In genomic region chr10:21278491-21279216, GRCh38 we compare ENCODE assay signal across 1 cellular context.
TF ChIP-seq lines count a peak whose summit lies in the region.

No MANE protein-coding gene starts in this region.

TF ChIP-seq in HepG2, 621 proteins besides CTCF, POLR2A, EP300 and RAD21 (continued from another document and continues in another):
- TF ChIP-seq TFAP4 (IDR thresholded peaks at IDR 0.05; ENCODE audit: borderline replicate concordance, low read depth): no peak
- TF ChIP-seq HIVEP1 (CRISPR knock-in tag; IDR thresholded peaks at IDR 0.05): no peak
- TF ChIP-seq, protein P1, sequence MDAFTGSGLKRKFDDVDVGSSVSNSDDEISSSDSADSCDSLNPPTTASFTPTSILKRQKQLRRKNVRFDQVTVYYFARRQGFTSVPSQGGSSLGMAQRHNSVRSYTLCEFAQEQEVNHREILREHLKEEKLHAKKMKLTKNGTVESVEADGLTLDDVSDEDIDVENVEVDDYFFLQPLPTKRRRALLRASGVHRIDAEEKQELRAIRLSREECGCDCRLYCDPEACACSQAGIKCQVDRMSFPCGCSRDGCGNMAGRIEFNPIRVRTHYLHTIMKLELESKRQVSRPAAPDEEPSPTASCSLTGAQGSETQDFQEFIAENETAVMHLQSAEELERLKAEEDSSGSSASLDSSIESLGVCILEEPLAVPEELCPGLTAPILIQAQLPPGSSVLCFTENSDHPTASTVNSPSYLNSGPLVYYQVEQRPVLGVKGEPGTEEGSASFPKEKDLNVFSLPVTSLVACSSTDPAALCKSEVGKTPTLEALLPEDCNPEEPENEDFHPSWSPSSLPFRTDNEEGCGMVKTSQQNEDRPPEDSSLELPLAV (CRISPR knock-in tag; conservative IDR thresholded peaks at IDR 0.05; ENCODE audit: low read depth): no peak
- no peak for TF ChIP-seq ZNF615 (CRISPR knock-in tag; IDR thresholded peaks at IDR 0.05; ENCODE audit: borderline replicate concordance)
- no peak for TF ChIP-seq PCBP1 (IDR thresholded peaks at IDR 0.05; ENCODE audit: borderline replicate concordance, low read depth, low read length)
- no peak for TF ChIP-seq ZFP36 (IDR thresholded peaks at IDR 0.05; ENCODE audit: borderline replicate concordance, low read depth, low read length, partially characterized antibody)
- TF ChIP-seq NR0B2 (CRISPR knock-in tag; IDR thresholded peaks at IDR 0.05): no peak
- no peak for TF ChIP-seq HOXA9 (CRISPR knock-in tag; IDR thresholded peaks at IDR 0.05; ENCODE audit: borderline replicate concordance)
- TF ChIP-seq GTF3A (CRISPR knock-in tag; conservative IDR thresholded peaks at IDR 0.05): no peak
- TF ChIP-seq NCOA2 (CRISPR knock-in tag; IDR thresholded peaks at IDR 0.05): no peak
- TF ChIP-seq EED (CRISPR knock-in tag; IDR thresholded peaks at IDR 0.05): no peak
- 0 out of 2 replicates have a peak, but pooled peaks have one; percentile 28 for TF ChIP-seq SALL2 (CRISPR knock-in tag; IDR thresholded peaks at IDR 0.05)
- no peak for TF ChIP-seq SMAD9 (CRISPR knock-in tag; IDR thresholded peaks at IDR 0.05)
- 0 out of 2 replicates have a peak, but pooled peaks have one; percentile 38 for TF ChIP-seq MIER2 (CRISPR knock-in tag; IDR thresholded peaks at IDR 0.05)
- TF ChIP-seq ZNF253 (CRISPR knock-in tag; IDR thresholded peaks at IDR 0.05; ENCODE audit: borderline replicate concordance): no peak
- TF ChIP-seq ZSCAN22 (CRISPR knock-in tag; IDR thresholded peaks at IDR 0.05): no peak
- no peak for TF ChIP-seq PHF5A (CRISPR knock-in tag; IDR thresholded peaks at IDR 0.05; ENCODE audit: low read depth, unreplicated experiment)
- TF ChIP-seq ZNF543 (CRISPR knock-in tag; IDR thresholded peaks at IDR 0.05): no peak
- TF ChIP-seq HMGXB4 (CRISPR knock-in tag; IDR thresholded peaks at IDR 0.05; ENCODE audit: borderline replicate concordance in 1 of 2, low read depth in 1 of 2): peak in 1 of 2 experiments; percentile 58; a peak in 1 of 4 replicates
- TF ChIP-seq TBX2 (CRISPR knock-in tag; IDR thresholded peaks at IDR 0.05; ENCODE audit: borderline replicate concordance): peak; percentile 37; the same call in 1 of the 2 replicates
- TF ChIP-seq PRDM15 (CRISPR knock-in tag; IDR thresholded peaks at IDR 0.05): no peak
- TF ChIP-seq, protein P2, sequence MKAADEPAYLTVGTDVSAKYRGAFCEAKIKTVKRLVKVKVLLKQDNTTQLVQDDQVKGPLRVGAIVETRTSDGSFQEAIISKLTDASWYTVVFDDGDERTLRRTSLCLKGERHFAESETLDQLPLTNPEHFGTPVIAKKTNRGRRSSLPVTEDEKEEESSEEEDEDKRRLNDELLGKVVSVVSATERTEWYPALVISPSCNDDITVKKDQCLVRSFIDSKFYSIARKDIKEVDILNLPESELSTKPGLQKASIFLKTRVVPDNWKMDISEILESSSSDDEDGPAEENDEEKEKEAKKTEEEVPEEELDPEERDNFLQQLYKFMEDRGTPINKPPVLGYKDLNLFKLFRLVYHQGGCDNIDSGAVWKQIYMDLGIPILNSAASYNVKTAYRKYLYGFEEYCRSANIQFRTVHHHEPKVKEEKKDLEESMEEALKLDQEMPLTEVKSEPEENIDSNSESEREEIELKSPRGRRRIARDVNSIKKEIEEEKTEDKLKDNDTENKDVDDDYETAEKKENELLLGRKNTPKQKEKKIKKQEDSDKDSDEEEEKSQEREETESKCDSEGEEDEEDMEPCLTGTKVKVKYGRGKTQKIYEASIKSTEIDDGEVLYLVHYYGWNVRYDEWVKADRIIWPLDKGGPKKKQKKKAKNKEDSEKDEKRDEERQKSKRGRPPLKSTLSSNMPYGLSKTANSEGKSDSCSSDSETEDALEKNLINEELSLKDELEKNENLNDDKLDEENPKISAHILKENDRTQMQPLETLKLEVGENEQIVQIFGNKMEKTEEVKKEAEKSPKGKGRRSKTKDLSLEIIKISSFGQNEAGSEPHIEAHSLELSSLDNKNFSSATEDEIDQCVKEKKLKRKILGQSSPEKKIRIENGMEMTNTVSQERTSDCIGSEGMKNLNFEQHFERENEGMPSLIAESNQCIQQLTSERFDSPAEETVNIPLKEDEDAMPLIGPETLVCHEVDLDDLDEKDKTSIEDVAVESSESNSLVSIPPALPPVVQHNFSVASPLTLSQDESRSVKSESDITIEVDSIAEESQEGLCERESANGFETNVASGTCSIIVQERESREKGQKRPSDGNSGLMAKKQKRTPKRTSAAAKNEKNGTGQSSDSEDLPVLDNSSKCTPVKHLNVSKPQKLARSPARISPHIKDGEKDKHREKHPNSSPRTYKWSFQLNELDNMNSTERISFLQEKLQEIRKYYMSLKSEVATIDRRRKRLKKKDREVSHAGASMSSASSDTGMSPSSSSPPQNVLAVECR (CRISPR knock-in tag; IDR thresholded peaks at IDR 0.05; ENCODE audit: borderline replicate concordance): no peak; the same call in 1 of the 2 replicates
- TF ChIP-seq ZBTB46 (CRISPR knock-in tag; IDR thresholded peaks at IDR 0.05; ENCODE audit: borderline replicate concordance): no peak
- TF ChIP-seq KDM2A (CRISPR knock-in tag; IDR thresholded peaks at IDR 0.05; ENCODE audit: borderline replicate concordance, low read depth): peak; percentile 62; the same call in 1 of the 2 replicates
- peak; percentile 92 for TF ChIP-seq SMC3 (IDR thresholded peaks at IDR 0.05; ENCODE audit: low read length)
- TF ChIP-seq ARNTL (CRISPR knock-in tag; IDR thresholded peaks at IDR 0.05): no peak
- TF ChIP-seq ZNF577 (CRISPR knock-in tag; IDR thresholded peaks at IDR 0.05; ENCODE audit: borderline replicate concordance, low read depth): no peak
- TF ChIP-seq EHMT2 (IDR thresholded peaks at IDR 0.05; ENCODE audit: borderline replicate concordance, low read depth, low read length): no peak
- no peak for TF ChIP-seq MXI1 (IDR thresholded peaks at IDR 0.05; ENCODE audit: borderline replicate concordance, low read depth, low read length)
- no peak for TF ChIP-seq PRDM4 (CRISPR knock-in tag; IDR thresholded peaks at IDR 0.05; ENCODE audit: borderline replicate concordance)
- no peak for TF ChIP-seq PCBP2 (optimal IDR thresholded peaks at IDR 0.05; ENCODE audit: low read depth, low read length, poor library complexity, severe bottlenecking)
- TF ChIP-seq ZNF570 (CRISPR knock-in tag; IDR thresholded peaks at IDR 0.05; ENCODE audit: borderline replicate concordance): no peak
- TF ChIP-seq, protein P3, sequence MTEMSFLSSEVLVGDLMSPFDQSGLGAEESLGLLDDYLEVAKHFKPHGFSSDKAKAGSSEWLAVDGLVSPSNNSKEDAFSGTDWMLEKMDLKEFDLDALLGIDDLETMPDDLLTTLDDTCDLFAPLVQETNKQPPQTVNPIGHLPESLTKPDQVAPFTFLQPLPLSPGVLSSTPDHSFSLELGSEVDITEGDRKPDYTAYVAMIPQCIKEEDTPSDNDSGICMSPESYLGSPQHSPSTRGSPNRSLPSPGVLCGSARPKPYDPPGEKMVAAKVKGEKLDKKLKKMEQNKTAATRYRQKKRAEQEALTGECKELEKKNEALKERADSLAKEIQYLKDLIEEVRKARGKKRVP (CRISPR knock-in tag; IDR thresholded peaks at IDR 0.05): no peak
- TF ChIP-seq ZNF672 (CRISPR knock-in tag; IDR thresholded peaks at IDR 0.05): no peak
- no peak for TF ChIP-seq ZNF343 (CRISPR knock-in tag; IDR thresholded peaks at IDR 0.05)
- TF ChIP-seq PHF21A (CRISPR knock-in tag; IDR thresholded peaks at IDR 0.05): no peak
